1 cellular context compared by ENCODE assay signal in genomic region chr3:197811343-197811742, GRCh38.
A peak's percentile ranks its signal among the peaks of the same experiment; 100 is the strongest.
TF ChIP-seq lines count a peak whose summit lies in the region.

No MANE protein-coding gene starts in this region.

TF ChIP-seq in K562, 482 proteins besides CTCF, POLR2A, EP300 and RAD21 (continued from another document):
- TF ChIP-seq, protein P1, sequence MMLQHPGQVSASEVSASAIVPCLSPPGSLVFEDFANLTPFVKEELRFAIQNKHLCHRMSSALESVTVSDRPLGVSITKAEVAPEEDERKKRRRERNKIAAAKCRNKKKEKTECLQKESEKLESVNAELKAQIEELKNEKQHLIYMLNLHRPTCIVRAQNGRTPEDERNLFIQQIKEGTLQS (IDR thresholded peaks at IDR 0.05), result peak; percentile 63
- TF ChIP-seq, protein P1 (CRISPR knock-in tag; conservative IDR thresholded peaks at IDR 0.05), result no peak
